18 cellular contexts compared by ENCODE assay signal in genomic region chr6:90382760-90383159, GRCh38.
"Had no signal": no experiment of that assay in that cellular context is flagged by ENCODE, and none has a peak within 500 bp of the region (broad histone marks: within the 10 kb centered on the region; RNA-seq: fewer than 3 reads in every experiment).

No MANE protein-coding gene starts in this region.

- H3K36me3 ChIP-seq: breast epithelium, left ventricle myocardium inferior, tibial nerve, uterus had no signal

- H3K27me3 ChIP-seq: breast epithelium, tibial nerve, uterus had no signal

- H3K4me1 ChIP-seq: breast epithelium, left ventricle myocardium inferior, tibial nerve, uterus had no signal

- H3K9me3 ChIP-seq: breast epithelium, left ventricle myocardium inferior, mucosa of descending colon, tibial nerve, uterus had no signal

- DNase-seq: activated gamma-delta T cell treated with Interleukin-2 at 50 U/mL for 16 hours; activated T-cell treated with anti-CD3 and anti-CD28 coated beads, Interleukin-2, amount 50 U/mL, for 48 hours; aorta; cerebellar nuclear complex; effector memory CD4-positive, alpha-beta T cell; foreskin fibroblast; hypothalamus; left ventricle myocardium inferior; mucosa of descending colon; natural killer cell; nucleus accumbens; posterior cingulate gyrus; substantia nigra; uterus had no signal

- H3K36me3 Mint-ChIP-seq: natural killer cell; stimulated activated effector memory CD8-positive, alpha-beta T cell treated with anti-CD3 and anti-CD28 coated beads, Interleukin-12 subunit alpha, Interleukin-12 subunit beta, amount 100 ng/mL, for 72 hours had no signal

- H3K4me3 ChIP-seq: breast epithelium, left ventricle myocardium inferior, mucosa of descending colon, tibial nerve, uterus had no signal

- H3K4me3 Mint-ChIP-seq: dendritic cell treated with granulocyte-macrophage colony-stimulating factor and Interleukin-4, amounts not matched to agents 40 ng/mL and 50 ng/mL, for 4 days; stimulated activated effector memory CD8-positive, alpha-beta T cell treated with anti-CD3 and anti-CD28 coated beads, Interleukin-12 subunit alpha, Interleukin-12 subunit beta, amount 100 ng/mL, for 72 hours had no signal

- H3K9me3 Mint-ChIP-seq: dendritic cell treated with granulocyte-macrophage colony-stimulating factor and Interleukin-4, amounts not matched to agents 40 ng/mL and 50 ng/mL, for 4 days; natural killer cell; stimulated activated effector memory CD8-positive, alpha-beta T cell treated with anti-CD3 and anti-CD28 coated beads, Interleukin-12 subunit alpha, Interleukin-12 subunit beta, amount 100 ng/mL, for 72 hours had no signal

- H3K27ac Mint-ChIP-seq: dendritic cell treated with granulocyte-macrophage colony-stimulating factor and Interleukin-4, amounts not matched to agents 40 ng/mL and 50 ng/mL, for 4 days; stimulated activated effector memory CD8-positive, alpha-beta T cell treated with anti-CD3 and anti-CD28 coated beads, Interleukin-12 subunit alpha, Interleukin-12 subunit beta, amount 100 ng/mL, for 72 hours had no signal

- H3K27ac ChIP-seq: breast epithelium, left ventricle myocardium inferior, tibial nerve, uterus had no signal

- ATAC-seq: mucosa of descending colon had no signal
